1 cellular context compared by ENCODE assay signal in the genomic region with DNA sequence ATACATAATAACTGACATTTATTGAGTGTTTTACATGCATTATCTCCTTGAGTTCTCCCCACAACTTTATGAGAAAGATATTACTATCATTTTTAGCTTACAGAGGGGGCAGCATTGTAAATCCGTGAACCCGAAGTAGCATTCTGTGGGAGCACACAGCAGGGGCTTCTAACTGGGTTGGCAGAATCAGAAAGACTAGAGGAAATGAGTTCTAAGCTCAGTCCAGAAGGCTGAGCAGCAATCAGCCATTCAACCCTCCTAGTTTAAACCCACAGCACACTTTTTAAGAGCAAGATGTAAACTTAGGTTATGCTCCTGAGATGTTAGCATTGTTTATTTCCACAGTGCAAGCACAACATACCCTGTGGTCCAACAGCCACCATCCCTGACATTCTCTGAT.
TF ChIP-seq lines count a peak whose summit lies in the region.

No MANE protein-coding gene starts in this region.

TF ChIP-seq in H1, 55 proteins besides CTCF, POLR2A, EP300 and RAD21:
- TF ChIP-seq ASH2L (IDR thresholded peaks at IDR 0.05; ENCODE audit: low read length), result no peak
- TF ChIP-seq, protein P1, sequence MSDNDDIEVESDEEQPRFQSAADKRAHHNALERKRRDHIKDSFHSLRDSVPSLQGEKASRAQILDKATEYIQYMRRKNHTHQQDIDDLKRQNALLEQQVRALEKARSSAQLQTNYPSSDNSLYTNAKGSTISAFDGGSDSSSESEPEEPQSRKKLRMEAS (IDR thresholded peaks at IDR 0.05), result no peak
- TF ChIP-seq BACH1 (IDR thresholded peaks at IDR 0.05; ENCODE audit: low read length), result no peak
- TF ChIP-seq CREB1 (IDR thresholded peaks at IDR 0.05), result no peak
- TF ChIP-seq RFX5 (IDR thresholded peaks at IDR 0.05; ENCODE audit: borderline replicate concordance, low read depth, low read length), result no peak
- no peak for TF ChIP-seq KDM5A (IDR thresholded peaks at IDR 0.05; ENCODE audit: low read length)
- no peak for TF ChIP-seq CHD1 (IDR thresholded peaks at IDR 0.05; ENCODE audit: low read depth, low read length)
